Comparison of ENCODE assay signal across 24 cellular contexts in genomic region chr2:19146867-19147266, GRCh38.
"Had no signal": no experiment of that assay in that cellular context is flagged by ENCODE, and none has a peak within 500 bp of the region (broad histone marks: within the 10 kb centered on the region; RNA-seq: fewer than 3 reads in every experiment).

No MANE protein-coding gene starts in this region.

- H3K4me3 Mint-ChIP-seq: dendritic cell treated with granulocyte-macrophage colony-stimulating factor and Interleukin-4, amounts not matched to agents 40 ng/mL and 50 ng/mL, for 4 days; effector memory CD8-positive, alpha-beta T cell; endodermal cell; mesothelial cell of epicardium; naive B cell had no signal

- H3K27ac Mint-ChIP-seq: dendritic cell treated with granulocyte-macrophage colony-stimulating factor and Interleukin-4, amounts not matched to agents 40 ng/mL and 50 ng/mL, for 4 days; effector memory CD8-positive, alpha-beta T cell; endodermal cell; mesothelial cell of epicardium had no signal

- DNase-seq: colonic mucosa; cortex of kidney; effector CD8-positive, alpha-beta T cell; effector memory CD8-positive, alpha-beta T cell; endodermal cell; foreskin keratinocyte; gastrocnemius medialis; glutamatergic neuron; head of caudate nucleus; heart right ventricle; hippocampal formation; left cardiac atrium; left lung; left ventricle myocardium superior; lower lobe of right lung; mesenchymal stem cell; mucosa of descending colon; naive B cell had no signal

- H3K4me3 ChIP-seq: colonic mucosa, esophagus muscularis mucosa, gastrocnemius medialis, heart right ventricle, left lung, lower lobe of right lung, mucosa of descending colon had no signal

- H3K9me3 ChIP-seq: colonic mucosa, gastrocnemius medialis had no signal

- H3K27ac ChIP-seq: colonic mucosa, esophagus muscularis mucosa, foreskin keratinocyte, gastrocnemius medialis, heart right ventricle, left lung, lower lobe of right lung had no signal

- FAIRE-seq: endothelial cell of umbilical vein, islet of Langerhans, keratinocyte had no signal

- H3K36me3 ChIP-seq: colonic mucosa, esophagus muscularis mucosa, gastrocnemius medialis, heart right ventricle, left lung, lower lobe of right lung had no signal

- H3K4me1 Mint-ChIP-seq: mesothelial cell of epicardium, naive B cell had no signal

- H3K27me3 Mint-ChIP-seq: dendritic cell treated with granulocyte-macrophage colony-stimulating factor and Interleukin-4, amounts not matched to agents 40 ng/mL and 50 ng/mL, for 4 days; effector memory CD8-positive, alpha-beta T cell had no signal

- H3K27me3 ChIP-seq: colonic mucosa, esophagus muscularis mucosa, foreskin keratinocyte, gastrocnemius medialis, heart right ventricle, left lung had no signal

- ATAC-seq: effector memory CD8-positive, alpha-beta T cell; foreskin keratinocyte; gastrocnemius medialis; heart right ventricle; left cardiac atrium; left lung; left ventricle myocardium superior; lower lobe of right lung; mucosa of descending colon had no signal

- H3K4me1 ChIP-seq: colonic mucosa, esophagus muscularis mucosa, foreskin keratinocyte, gastrocnemius medialis, heart right ventricle, left lung, lower lobe of right lung had no signal
